Comparison of ENCODE assay signal across 3 cellular contexts in genomic region chr1:15154480-15155036, GRCh38.
TF ChIP-seq lines count a peak whose summit lies in the region.

No MANE protein-coding gene starts in this region.

TF ChIP-seq in A549, 52 proteins besides CTCF, POLR2A, EP300 and RAD21:
- TF ChIP-seq HOXB5 (CRISPR knock-in tag; IDR thresholded peaks at IDR 0.05) (no peak), ZC3H11A (IDR thresholded peaks at IDR 0.05) (no peak), SREBF2 (IDR thresholded peaks at IDR 0.05) (no peak), GATA3 (IDR thresholded peaks at IDR 0.05; ENCODE audit: borderline replicate concordance) (no peak), MYC (IDR thresholded peaks at IDR 0.05; ENCODE audit: borderline replicate concordance, low read length) (no peak), HOXB13 (CRISPR knock-in tag; IDR thresholded peaks at IDR 0.05; ENCODE audit: low read depth) (no peak), TFCP2L1 (CRISPR knock-in tag; IDR thresholded peaks at IDR 0.05) (no peak), HEYL (CRISPR knock-in tag; IDR thresholded peaks at IDR 0.05) (no peak), RNF2 (IDR thresholded peaks at IDR 0.05; ENCODE audit: borderline replicate concordance, low read depth) (no peak), ZSCAN20 (CRISPR knock-in tag; IDR thresholded peaks at IDR 0.05) (no peak), ELK1 (IDR thresholded peaks at IDR 0.05; ENCODE audit: low read depth, low read length) (no peak), FOSB (CRISPR knock-in tag; IDR thresholded peaks at IDR 0.05) (no peak), MAX (IDR thresholded peaks at IDR 0.05) (no peak), PBX3 (IDR thresholded peaks at IDR 0.05) (no peak), ZNF302 (CRISPR knock-in tag; IDR thresholded peaks at IDR 0.05) (no peak)
TF ChIP-seq in A549: peak in this region for 0.

TF ChIP-seq in HEK293T, 16 proteins besides CTCF, POLR2A, EP300 and RAD21:
- no peak for TF ChIP-seq ZNF384 (IDR thresholded peaks at IDR 0.05)
- no peak for TF ChIP-seq SUZ12 (IDR thresholded peaks at IDR 0.05)
- TF ChIP-seq TARDBP (IDR thresholded peaks at IDR 0.05) = no peak
- no peak for TF ChIP-seq HDGF (IDR thresholded peaks at IDR 0.05; ENCODE audit: borderline replicate concordance)

TF ChIP-seq in HepG2, 621 proteins besides CTCF, POLR2A, EP300 and RAD21 (continues in another document):
- TF ChIP-seq TSC22D2 (CRISPR knock-in tag; IDR thresholded peaks at IDR 0.05; ENCODE audit: borderline replicate concordance) (no peak), MNT (IDR thresholded peaks at IDR 0.05) (no peak), MED1 (CRISPR knock-in tag; IDR thresholded peaks at IDR 0.05) (no peak), BRCA1 (CRISPR knock-in tag; IDR thresholded peaks at IDR 0.05) (no peak), SIX1 (CRISPR knock-in tag; IDR thresholded peaks at IDR 0.05; ENCODE audit: borderline replicate concordance) (no peak), FOXA1 (IDR thresholded peaks at IDR 0.05) (no peak), FOXA1 (CRISPR knock-in tag; IDR thresholded peaks at IDR 0.05) (no peak), SAP130 (CRISPR knock-in tag; IDR thresholded peaks at IDR 0.05; ENCODE audit: low read depth) (no peak), KDM2A (CRISPR knock-in tag; IDR thresholded peaks at IDR 0.05; ENCODE audit: borderline replicate concordance, low read depth) (peak; percentile 35; the same call in 1 of the 2 replicates), SOX6 (IDR thresholded peaks at IDR 0.05) (no peak), SOX6 (CRISPR knock-in tag; IDR thresholded peaks at IDR 0.05) (peak; percentile 6; the same call in 1 of the 2 replicates), ZNF281 (CRISPR knock-in tag; IDR thresholded peaks at IDR 0.05; ENCODE audit: borderline replicate concordance) (peak; percentile 64; the same call in 1 of the 2 replicates), ZNF33B (CRISPR knock-in tag; IDR thresholded peaks at IDR 0.05) (0 out of 2 replicates have a peak, but pooled peaks have one; percentile 8), ZNF260 (CRISPR knock-in tag; IDR thresholded peaks at IDR 0.05; ENCODE audit: borderline replicate concordance, low read depth) (no peak), RBFOX2 (IDR thresholded peaks at IDR 0.05; ENCODE audit: low read depth, low read length) (no peak), ZNF256 (CRISPR knock-in tag; conservative IDR thresholded peaks at IDR 0.05) (no peak), KDM5B (CRISPR knock-in tag; IDR thresholded peaks at IDR 0.05; ENCODE audit: borderline replicate concordance) (no peak), SALL2 (CRISPR knock-in tag; IDR thresholded peaks at IDR 0.05) (no peak), U2AF1 (optimal IDR thresholded peaks at IDR 0.05; ENCODE audit: low read depth, low read length) (no peak), ZNF33A (CRISPR knock-in tag; IDR thresholded peaks at IDR 0.05; ENCODE audit: borderline replicate concordance) (no peak), GFI1 (CRISPR knock-in tag; IDR thresholded peaks at IDR 0.05; ENCODE audit: borderline replicate concordance) (0 out of 2 replicates have a peak, but pooled peaks have one; percentile 14), ELF1 (CRISPR knock-in tag; IDR thresholded peaks at IDR 0.05) (no peak), ZBTB21 (CRISPR knock-in tag; IDR thresholded peaks at IDR 0.05) (no peak), IRX3 (CRISPR knock-in tag; IDR thresholded peaks at IDR 0.05; ENCODE audit: borderline replicate concordance, low read depth) (no peak), ZNF878 (CRISPR knock-in tag; IDR thresholded peaks at IDR 0.05) (no peak), NFIB (CRISPR knock-in tag; IDR thresholded peaks at IDR 0.05; ENCODE audit: borderline replicate concordance) (no peak), ZNF687 (CRISPR knock-in tag; IDR thresholded peaks at IDR 0.05) (peak; percentile 7; the same call in 1 of the 2 replicates), SRSF9 (IDR thresholded peaks at IDR 0.05; ENCODE audit: borderline replicate concordance, insufficient read depth, low read depth, low read length, poor library complexity, severe bottlenecking) (no peak), RBM39 (IDR thresholded peaks at IDR 0.05; ENCODE audit: low read depth, low read length, poor library complexity, severe bottlenecking) (no peak), ZFP82 (CRISPR knock-in tag; IDR thresholded peaks at IDR 0.05; ENCODE audit: borderline replicate concordance) (no peak), ELF4 (CRISPR knock-in tag; IDR thresholded peaks at IDR 0.05; ENCODE audit: borderline replicate concordance) (no peak), ARNT2 (CRISPR knock-in tag; IDR thresholded peaks at IDR 0.05; ENCODE audit: low read depth) (0 out of 2 replicates have a peak, but pooled peaks have one; percentile 4), ZNF337 (CRISPR knock-in tag; IDR thresholded peaks at IDR 0.05; ENCODE audit: borderline replicate concordance, low read depth) (no peak), EHMT2 (IDR thresholded peaks at IDR 0.05; ENCODE audit: borderline replicate concordance, low read depth, low read length) (no peak), ZNF816 (CRISPR knock-in tag; IDR thresholded peaks at IDR 0.05; ENCODE audit: borderline replicate concordance) (no peak), SMC3 (IDR thresholded peaks at IDR 0.05; ENCODE audit: low read length) (no peak), RFX3 (CRISPR knock-in tag; IDR thresholded peaks at IDR 0.05) (no peak), ZNF615 (CRISPR knock-in tag; IDR thresholded peaks at IDR 0.05; ENCODE audit: borderline replicate concordance) (no peak), ESRRA (CRISPR knock-in tag; IDR thresholded peaks at IDR 0.05; ENCODE audit: low read depth) (no peak), KMT2B (CRISPR knock-in tag; IDR thresholded peaks at IDR 0.05) (peak; percentile 36; the same call in 1 of the 2 replicates)
- TF ChIP-seq, protein P1, sequence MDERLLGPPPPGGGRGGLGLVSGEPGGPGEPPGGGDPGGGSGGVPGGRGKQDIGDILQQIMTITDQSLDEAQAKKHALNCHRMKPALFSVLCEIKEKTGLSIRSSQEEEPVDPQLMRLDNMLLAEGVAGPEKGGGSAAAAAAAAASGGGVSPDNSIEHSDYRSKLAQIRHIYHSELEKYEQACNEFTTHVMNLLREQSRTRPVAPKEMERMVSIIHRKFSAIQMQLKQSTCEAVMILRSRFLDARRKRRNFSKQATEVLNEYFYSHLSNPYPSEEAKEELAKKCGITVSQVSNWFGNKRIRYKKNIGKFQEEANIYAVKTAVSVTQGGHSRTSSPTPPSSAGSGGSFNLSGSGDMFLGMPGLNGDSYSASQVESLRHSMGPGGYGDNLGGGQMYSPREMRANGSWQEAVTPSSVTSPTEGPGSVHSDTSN (CRISPR knock-in tag; IDR thresholded peaks at IDR 0.05) = no peak
- TF ChIP-seq, protein P2, sequence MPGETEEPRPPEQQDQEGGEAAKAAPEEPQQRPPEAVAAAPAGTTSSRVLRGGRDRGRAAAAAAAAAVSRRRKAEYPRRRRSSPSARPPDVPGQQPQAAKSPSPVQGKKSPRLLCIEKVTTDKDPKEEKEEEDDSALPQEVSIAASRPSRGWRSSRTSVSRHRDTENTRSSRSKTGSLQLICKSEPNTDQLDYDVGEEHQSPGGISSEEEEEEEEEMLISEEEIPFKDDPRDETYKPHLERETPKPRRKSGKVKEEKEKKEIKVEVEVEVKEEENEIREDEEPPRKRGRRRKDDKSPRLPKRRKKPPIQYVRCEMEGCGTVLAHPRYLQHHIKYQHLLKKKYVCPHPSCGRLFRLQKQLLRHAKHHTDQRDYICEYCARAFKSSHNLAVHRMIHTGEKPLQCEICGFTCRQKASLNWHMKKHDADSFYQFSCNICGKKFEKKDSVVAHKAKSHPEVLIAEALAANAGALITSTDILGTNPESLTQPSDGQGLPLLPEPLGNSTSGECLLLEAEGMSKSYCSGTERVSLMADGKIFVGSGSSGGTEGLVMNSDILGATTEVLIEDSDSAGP (CRISPR knock-in tag; IDR thresholded peaks at IDR 0.05; ENCODE audit: borderline replicate concordance) = no peak
- TF ChIP-seq, protein P3, sequence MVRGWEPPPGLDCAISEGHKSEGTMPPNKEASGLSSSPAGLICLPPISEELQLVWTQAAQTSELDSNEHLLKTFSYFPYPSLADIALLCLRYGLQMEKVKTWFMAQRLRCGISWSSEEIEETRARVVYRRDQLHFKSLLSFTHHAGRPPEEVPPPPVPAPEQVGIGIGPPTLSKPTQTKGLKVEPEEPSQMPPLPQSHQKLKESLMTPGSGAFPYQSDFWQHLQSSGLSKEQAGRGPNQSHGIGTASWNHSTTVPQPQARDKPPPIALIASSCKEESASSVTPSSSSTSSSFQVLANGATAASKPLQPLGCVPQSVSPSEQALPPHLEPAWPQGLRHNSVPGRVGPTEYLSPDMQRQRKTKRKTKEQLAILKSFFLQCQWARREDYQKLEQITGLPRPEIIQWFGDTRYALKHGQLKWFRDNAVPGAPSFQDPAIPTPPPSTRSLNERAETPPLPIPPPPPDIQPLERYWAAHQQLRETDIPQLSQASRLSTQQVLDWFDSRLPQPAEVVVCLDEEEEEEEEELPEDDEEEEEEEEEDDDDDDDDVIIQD (CRISPR knock-in tag; IDR thresholded peaks at IDR 0.05; ENCODE audit: low read depth) = no peak
- TF ChIP-seq, protein P4, sequence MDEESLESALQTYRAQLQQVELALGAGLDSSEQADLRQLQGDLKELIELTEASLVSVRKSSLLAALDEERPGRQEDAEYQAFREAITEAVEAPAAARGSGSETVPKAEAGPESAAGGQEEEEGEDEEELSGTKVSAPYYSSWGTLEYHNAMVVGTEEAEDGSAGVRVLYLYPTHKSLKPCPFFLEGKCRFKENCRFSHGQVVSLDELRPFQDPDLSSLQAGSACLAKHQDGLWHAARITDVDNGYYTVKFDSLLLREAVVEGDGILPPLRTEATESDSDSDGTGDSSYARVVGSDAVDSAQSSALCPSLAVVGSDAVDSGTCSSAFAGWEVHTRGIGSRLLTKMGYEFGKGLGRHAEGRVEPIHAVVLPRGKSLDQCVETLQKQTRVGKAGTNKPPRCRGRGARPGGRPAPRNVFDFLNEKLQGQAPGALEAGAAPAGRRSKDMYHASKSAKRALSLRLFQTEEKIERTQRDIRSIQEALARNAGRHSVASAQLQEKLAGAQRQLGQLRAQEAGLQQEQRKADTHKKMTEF (CRISPR knock-in tag; IDR thresholded peaks at IDR 0.05) = 0 out of 2 replicates have a peak, but pooled peaks have one; percentile 20
- TF ChIP-seq, protein P5, sequence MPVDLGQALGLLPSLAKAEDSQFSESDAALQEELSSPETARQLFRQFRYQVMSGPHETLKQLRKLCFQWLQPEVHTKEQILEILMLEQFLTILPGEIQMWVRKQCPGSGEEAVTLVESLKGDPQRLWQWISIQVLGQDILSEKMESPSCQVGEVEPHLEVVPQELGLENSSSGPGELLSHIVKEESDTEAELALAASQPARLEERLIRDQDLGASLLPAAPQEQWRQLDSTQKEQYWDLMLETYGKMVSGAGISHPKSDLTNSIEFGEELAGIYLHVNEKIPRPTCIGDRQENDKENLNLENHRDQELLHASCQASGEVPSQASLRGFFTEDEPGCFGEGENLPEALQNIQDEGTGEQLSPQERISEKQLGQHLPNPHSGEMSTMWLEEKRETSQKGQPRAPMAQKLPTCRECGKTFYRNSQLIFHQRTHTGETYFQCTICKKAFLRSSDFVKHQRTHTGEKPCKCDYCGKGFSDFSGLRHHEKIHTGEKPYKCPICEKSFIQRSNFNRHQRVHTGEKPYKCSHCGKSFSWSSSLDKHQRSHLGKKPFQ (CRISPR knock-in tag; IDR thresholded peaks at IDR 0.05; ENCODE audit: insufficient replicate concordance) = no peak
